21 cellular contexts compared by ENCODE assay signal in genomic region chr6:165820407-165820806, GRCh38.
"Had no signal": no experiment of that assay in that cellular context is flagged by ENCODE, and none has a peak within 500 bp of the region (broad histone marks: within the 10 kb centered on the region; RNA-seq: fewer than 3 reads in every experiment).

No MANE protein-coding gene starts in this region.

- H3K27ac Mint-ChIP-seq: natural killer cell, progenitor cell of endocrine pancreas had no signal

- H2AFZ ChIP-seq: hepatocyte had no signal

- H3K4me1 ChIP-seq: colonic mucosa, pancreas had no signal

- H3K36me3 Mint-ChIP-seq: natural killer cell had no signal

- H3K27ac ChIP-seq: colonic mucosa, hepatocyte, pancreas, stomach, thoracic aorta, transverse colon had no signal

- FAIRE-seq: endothelial cell of umbilical vein, pancreas, small intestine had no signal

- H3K9me3 ChIP-seq: colonic mucosa, pancreas, stomach, thoracic aorta, transverse colon had no signal

- H3K4me3 Mint-ChIP-seq: natural killer cell, neural crest cell had no signal

- H3K4me1 Mint-ChIP-seq: natural killer cell had no signal

- DNase-seq: colonic mucosa; dermis blood vessel endothelial cell; erythroblast; foreskin melanocyte; head of caudate nucleus; kidney glomerular epithelial cell; mammary epithelial cell; natural killer cell; nucleus accumbens; pancreas; right cardiac atrium; stimulated activated CD4-positive, alpha-beta T cell treated with anti-CD3 and anti-CD28 coated beads, Interleukin-12 subunit alpha, Interleukin-12 subunit beta, amount 100 ng/mL, for 4 hours; stimulated activated naive CD4-positive, alpha-beta T cell; stomach; transverse colon had no signal

- H3K4me2 ChIP-seq: hepatocyte had no signal

- H3K36me3 ChIP-seq: colonic mucosa, pancreas, stomach, thoracic aorta, transverse colon had no signal

- H3K27me3 ChIP-seq: colonic mucosa had no signal

- H3K4me3 ChIP-seq: colonic mucosa, hepatocyte, pancreas, stomach, thoracic aorta, transverse colon had no signal

- H3K79me2 ChIP-seq: hepatocyte had no signal

- H3K9me3 Mint-ChIP-seq: natural killer cell, neural crest cell had no signal
